In the genomic region with DNA sequence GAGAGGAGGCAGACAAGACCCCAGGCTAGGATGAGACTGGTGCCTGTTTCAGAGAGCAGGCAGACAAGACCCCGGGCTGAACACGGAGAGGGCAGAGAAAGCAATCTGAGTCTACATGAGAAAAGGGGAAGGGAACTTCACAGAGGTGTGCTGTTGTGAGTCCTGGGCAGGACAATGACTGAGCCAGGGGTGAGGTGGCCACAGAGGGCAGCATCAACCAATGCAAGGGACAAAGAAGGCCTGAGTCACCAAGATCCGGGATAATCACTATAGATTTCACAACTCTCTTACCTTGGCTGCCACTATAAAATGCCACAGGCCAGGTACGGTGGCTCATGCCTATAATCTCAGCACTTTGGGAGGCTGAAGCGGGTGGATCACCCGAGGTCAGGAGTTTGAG, we compare ENCODE assay signal across 1 cellular context.
TF ChIP-seq lines count a peak whose summit lies in the region.

No MANE protein-coding gene starts in this region.

TF ChIP-seq in HepG2, 621 proteins besides CTCF, POLR2A, EP300 and RAD21 (continued from another document):
- TF ChIP-seq CSRNP1 (CRISPR knock-in tag; IDR thresholded peaks at IDR 0.05) (no peak), NKX3-1 (CRISPR knock-in tag; IDR thresholded peaks at IDR 0.05) (no peak), ETV6 (CRISPR knock-in tag; conservative IDR thresholded peaks at IDR 0.05) (no peak), ZNF547 (CRISPR knock-in tag; IDR thresholded peaks at IDR 0.05) (0 out of 2 replicates have a peak, but pooled peaks have one; percentile 40), REST (IDR thresholded peaks at IDR 0.05; ENCODE audit: borderline replicate concordance in 1 of 2, low read depth in 1 of 2, low read length in 2 of 2) (no peak), PRDM10 (CRISPR knock-in tag; IDR thresholded peaks at IDR 0.05; ENCODE audit: low read depth) (no peak)
